In genomic region chr1:216293673-216294072, GRCh38 we compare ENCODE assay signal across 25 cellular contexts.
DNase-seq lines count a peak whose midpoint lies in the region; ATAC-seq, FAIRE-seq and TF ChIP-seq lines count a peak whose summit lies in the region.
"Had no signal": no experiment of that assay in that cellular context is flagged by ENCODE, and none has a peak within 500 bp of the region (broad histone marks: within the 10 kb centered on the region; RNA-seq: fewer than 3 reads in every experiment).

No MANE protein-coding gene starts in this region.

- H3K4me3 ChIP-seq in bronchial epithelial cell (ENCODE audit: low read depth, low read length): no peak overlapping the region
- H3K4me3 ChIP-seq: esophagus squamous epithelium, HAP-1, neural progenitor cell, prostate gland, tibial artery had no signal

- no peak for FAIRE-seq in bronchial epithelial cell (lab: Jason Lieb, UNC)
- peak; percentile 47 for FAIRE-seq in islet of Langerhans (lab: Jason Lieb, UNC)

- TF ChIP-seq CTCF in bronchial epithelial cell (IDR thresholded peaks at IDR 0.05; ENCODE audit: insufficient read depth, low read length, severe bottlenecking): no peak

- H3K36me3 ChIP-seq in bronchial epithelial cell (ENCODE audit: control insufficient read depth, insufficient read depth, low read length): no peaks in the 10 kb centered on the region
- H3K36me3 ChIP-seq: esophagus squamous epithelium, HAP-1, neural progenitor cell, prostate gland, tibial artery had no signal

- DNase-seq in ELR (ENCODE audit: low read depth) (peak; percentile 61), NCI-H460 (ENCODE audit: extremely low read depth, low read depth) (peak; percentile 85), bronchial epithelial cell (ENCODE audit: low read depth) (peak; percentile 72), NCI-H2171 treated with DMSO at 0.1 percent for 48 hours (lab: John Stamatoyannopoulos, UW) (no peak), medulla oblongata (ENCODE audit: extremely low spot score) (no peak)
- DNase-seq: activated CD4-positive, alpha-beta memory T cell treated with anti-CD3 and anti-CD28 coated beads for 36 hours; activated naive CD4-positive, alpha-beta T cell; anterior cingulate cortex; DMS79; effector CD8-positive, alpha-beta T cell; esophagus squamous epithelium; head of caudate nucleus; NCI-H146; NCI-H2171; NK-92 treated with Interleukin-12 subunit alpha and Interleukin-12 subunit beta, amount 100 ng/mL, for 24 hours; RPMI8226; stimulated activated CD4-positive, alpha-beta T cell treated with anti-CD3 and anti-CD28 coated beads, Interleukin-4, amount 100 ng/mL, for 1 hour; tibial artery had no signal

- ATAC-seq in HG03196 (IDR thresholded peaks at IDR 0.05; ENCODE audit: unreplicated experiment): no peak
- ATAC-seq: SK-N-SH treated with all-trans-retinoic acid at 6 μM for 48 hours, WTC11 had no signal

- H3K27me3 ChIP-seq in bronchial epithelial cell (ENCODE audit: control insufficient read depth, insufficient read depth, low read length): no peaks in the 10 kb centered on the region
- H3K27me3 ChIP-seq: esophagus squamous epithelium, neural progenitor cell, tibial artery had no signal

Comparison
In these comparisons a context has a peak if more than half of its experiments do, and no peak if none do; other contexts are left out.
1. DNase-seq: peak in ELR (single experiment), NCI-H460 (single experiment) and bronchial epithelial cell (single experiment); none in NCI-H2171 treated with DMSO at 0.1 percent for 48 hours (single experiment) and medulla oblongata (single experiment).